1 cellular context compared by ENCODE assay signal in the genomic region with DNA sequence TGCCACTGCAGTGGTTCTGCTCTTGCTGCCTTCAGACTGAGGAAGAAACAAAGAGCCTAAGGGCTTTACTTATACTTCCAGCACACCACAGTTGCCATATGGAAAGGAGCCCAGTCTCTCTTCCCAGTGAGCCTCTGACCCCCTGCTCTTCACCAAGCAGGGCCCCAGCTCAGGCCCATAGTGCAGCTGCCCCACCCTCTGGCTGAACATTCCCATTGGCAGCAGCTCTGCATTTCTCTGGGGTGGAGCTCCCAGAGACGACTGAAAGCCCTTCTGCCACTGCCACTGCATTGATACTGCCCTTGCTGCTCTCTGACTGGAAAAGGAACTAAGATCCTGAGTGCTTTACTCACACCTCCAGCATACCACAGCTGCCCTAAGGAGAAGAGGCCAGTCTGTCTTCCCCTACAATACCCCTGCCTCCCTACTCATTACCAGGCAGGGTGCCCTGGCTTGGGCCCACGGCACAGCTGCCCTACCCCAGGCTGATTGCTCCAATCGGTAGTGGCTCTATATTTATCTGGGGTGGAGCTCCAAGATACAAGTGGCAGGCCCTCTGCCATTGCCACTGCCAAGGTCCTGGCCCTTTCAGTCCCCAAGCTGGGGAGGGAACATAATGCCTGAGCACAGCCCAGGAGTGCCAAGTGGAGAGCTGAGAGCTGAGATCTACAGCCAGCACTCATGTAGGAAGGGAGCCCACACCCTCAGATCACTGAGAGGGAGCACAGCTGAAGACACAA.
TF ChIP-seq lines count a peak whose summit lies in the region.

No MANE protein-coding gene starts in this region.

TF ChIP-seq in H1, 55 proteins besides CTCF, POLR2A, EP300 and RAD21:
- TF ChIP-seq CREB1 (IDR thresholded peaks at IDR 0.05): no peak
- no peak for TF ChIP-seq SAP30 (IDR thresholded peaks at IDR 0.05; ENCODE audit: insufficient read depth, insufficient replicate concordance, low read length)
- TF ChIP-seq, protein P1, sequence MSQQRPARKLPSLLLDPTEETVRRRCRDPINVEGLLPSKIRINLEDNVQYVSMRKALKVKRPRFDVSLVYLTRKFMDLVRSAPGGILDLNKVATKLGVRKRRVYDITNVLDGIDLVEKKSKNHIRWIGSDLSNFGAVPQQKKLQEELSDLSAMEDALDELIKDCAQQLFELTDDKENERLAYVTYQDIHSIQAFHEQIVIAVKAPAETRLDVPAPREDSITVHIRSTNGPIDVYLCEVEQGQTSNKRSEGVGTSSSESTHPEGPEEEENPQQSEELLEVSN (IDR thresholded peaks at IDR 0.05): no peak
- no peak for TF ChIP-seq KDM5A (IDR thresholded peaks at IDR 0.05; ENCODE audit: low read length)
- TF ChIP-seq EZH2 (IDR thresholded peaks at IDR 0.05; ENCODE audit: low read depth, low read length, severe bottlenecking): no peak
- no peak for TF ChIP-seq CHD1 (IDR thresholded peaks at IDR 0.05; ENCODE audit: low read depth, low read length)
- no peak for TF ChIP-seq RBBP5 (IDR thresholded peaks at IDR 0.05; ENCODE audit: borderline replicate concordance, low read depth, low read length)
- no peak for TF ChIP-seq RFX5 (IDR thresholded peaks at IDR 0.05; ENCODE audit: borderline replicate concordance, low read depth, low read length)
- TF ChIP-seq BACH1 (IDR thresholded peaks at IDR 0.05; ENCODE audit: low read length): no peak
- no peak for TF ChIP-seq BRCA1 (IDR thresholded peaks at IDR 0.05; ENCODE audit: low read depth, low read length)
- TF ChIP-seq KDM4A (IDR thresholded peaks at IDR 0.05; ENCODE audit: low read depth, low read length, severe bottlenecking): no peak
- no peak for TF ChIP-seq SRF (IDR thresholded peaks at IDR 0.05; ENCODE audit: low read depth, low read length)
- no peak for TF ChIP-seq TBP (IDR thresholded peaks at IDR 0.05; ENCODE audit: low read depth, low read length)
TF ChIP-seq in H1: peak in this region for 0.
